8 cellular contexts compared by ENCODE assay signal in genomic region chr2:149017116-149017985, GRCh38. TPM values are rescaled to one million over a fixed set of nuclear protein-coding genes. Genes with fewer than 3 reads are reported as not detected.
DNase-seq lines count a peak whose midpoint lies in the region; ATAC-seq lines count a peak whose summit lies in the region.

No MANE protein-coding gene starts in this region.

- no peak overlapping the region for H2BK5ac ChIP-seq in mesendoderm (ENCODE audit: low read length)

- in situ Hi-C loops in G401 (cut with HindIII; ENCODE audit: low sequenced_read_pairs): no loop called here

- no peaks in the 10 kb centered on the region for H3K9me3 Mint-ChIP-seq in activated CD8-positive, alpha-beta T cell treated with anti-CD3 and anti-CD28 coated beads, Interleukin-2, amount 10 ng/mL, durations not matched to agents 7 days and 5 days (ENCODE audit: insufficient read depth)

- H3K56ac ChIP-seq in mesendoderm (ENCODE audit: low read length): peak overlapping the region; percentile 57

- CTCF ChIA-PET in activated CD8-positive, alpha-beta T cell treated with anti-CD3 and anti-CD28 coated beads, Interleukin-2, amount 10 ng/mL, durations not matched to agents 7 days and 5 days (lab: Charles Lee): interaction anchor here (0.6 to 2.7 kb wide), 49 partner anchors 8 to 1219 kb away, joined by 3 to 33 read pairs (median 4); partner anchors contain the start of gene LYPD6B

- no peaks in the 10 kb centered on the region for H3K36me3 Mint-ChIP-seq in activated CD8-positive, alpha-beta T cell treated with anti-CD3 and anti-CD28 coated beads, Interleukin-2, amount 10 ng/mL, durations not matched to agents 7 days and 5 days (ENCODE audit: low read depth)

- peaks cover 4% of the 10 kb centered on the region for H3K36me3 ChIP-seq in effector memory CD4-positive, alpha-beta T cell (ENCODE audit: control insufficient read depth, insufficient read depth, low read length)
- H3K36me3 ChIP-seq in mesendoderm (ENCODE audit: control insufficient read depth, insufficient read depth, low read length): no peaks in the 10 kb centered on the region

- H3K4ac ChIP-seq in mesendoderm (ENCODE audit: low read depth, low read length): no peak overlapping the region

- ATAC-seq in activated CD8-positive, alpha-beta T cell treated with anti-CD3 and anti-CD28 coated beads, Interleukin-2, amount 10 ng/mL, durations not matched to agents 7 days and 5 days: peak; percentile 81
- no peak for ATAC-seq in GM18520 (IDR thresholded peaks at IDR 0.05; ENCODE audit: unreplicated experiment)

- no peaks in the 10 kb centered on the region for H3K79me1 ChIP-seq in mesendoderm (ENCODE audit: low read length)

- H3K27me3 Mint-ChIP-seq in activated CD8-positive, alpha-beta T cell treated with anti-CD3 and anti-CD28 coated beads, Interleukin-2, amount 10 ng/mL, durations not matched to agents 7 days and 5 days (ENCODE audit: low read depth): no peaks in the 10 kb centered on the region

- no peaks in the 10 kb centered on the region for H3K4me1 Mint-ChIP-seq in activated CD8-positive, alpha-beta T cell treated with anti-CD3 and anti-CD28 coated beads, Interleukin-2, amount 10 ng/mL, durations not matched to agents 7 days and 5 days (ENCODE audit: low read depth)

- H3K27ac Mint-ChIP-seq in activated CD8-positive, alpha-beta T cell treated with anti-CD3 and anti-CD28 coated beads, Interleukin-2, amount 10 ng/mL, durations not matched to agents 7 days and 5 days: no peak overlapping the region

- H3K4me1 ChIP-seq in effector memory CD4-positive, alpha-beta T cell (ENCODE audit: control insufficient read depth, insufficient read depth, low read length, poor library complexity, severe bottlenecking): no peaks in the 10 kb centered on the region
- peaks cover 7% of the 10 kb centered on the region for H3K4me1 ChIP-seq in mesendoderm (ENCODE audit: control insufficient read depth, low read depth, low read length)

- no peak overlapping the region for H3K27ac ChIP-seq in effector memory CD4-positive, alpha-beta T cell (ENCODE audit: insufficient read depth, low read length, poor library complexity, severe bottlenecking)
- no peak overlapping the region for H3K27ac ChIP-seq in mesendoderm (ENCODE audit: low read depth, low read length)

- POLR2A ChIA-PET in activated CD8-positive, alpha-beta T cell treated with anti-CD3 and anti-CD28 coated beads, Interleukin-2, amount 10 ng/mL, durations not matched to agents 7 days and 5 days (lab: Charles Lee): interaction anchor here (0.6 to 1.2 kb wide), 2 partner anchors 275 to 544 kb away, joined by 3 read pairs; no protein-coding TSS in a partner anchor

- peak; percentile 85 for DNase-seq in G401 (ENCODE audit: low spot score)
- DNase-seq in HPDE6-E6E7 (ENCODE audit: extremely low spot score): peak; percentile 58
- peak; percentile 13 for DNase-seq in NCI-H82 treated with DMSO at 0.1 percent for 48 hours (lab: John Stamatoyannopoulos, UW; ENCODE audit: unreplicated experiment)
- peak; percentile 85 for DNase-seq in activated CD8-positive, alpha-beta T cell treated with anti-CD3 and anti-CD28 coated beads, Interleukin-2, amount 10 ng/mL, durations not matched to agents 7 days and 5 days
- peak; percentile 31 to 63 (median 36) for DNase-seq in effector memory CD4-positive, alpha-beta T cell
- DNase-seq in mesendoderm: peak; percentile 82
- peak; percentile 45 to 48 for DNase-seq in stimulated activated CD8-positive, alpha-beta memory T cell treated with anti-CD3 and anti-CD28 coated beads, Interleukin-15, amount 100 ng/mL, for 48 hours (ENCODE audit: low read depth in 2 of 2)

- peak overlapping the region; percentile 14 for H3K9ac ChIP-seq in mesendoderm (ENCODE audit: low read length)

- H2BK120ac ChIP-seq in mesendoderm (ENCODE audit: low read depth, low read length): no peak overlapping the region

- H3K4me2 ChIP-seq in mesendoderm (ENCODE audit: low read length): no peak overlapping the region

- no peaks in the 10 kb centered on the region for H3K27me3 ChIP-seq in effector memory CD4-positive, alpha-beta T cell (replicated peaks; ENCODE audit: control insufficient read depth, insufficient read depth, low read length, poor library complexity, severe bottlenecking)
- no peaks in the 10 kb centered on the region for H3K27me3 ChIP-seq in mesendoderm (ENCODE audit: insufficient read depth, low read length, poor library complexity)

- H4K5ac ChIP-seq in mesendoderm (ENCODE audit: low read length): no peak overlapping the region

- no peak overlapping the region for H3K23ac ChIP-seq in mesendoderm (ENCODE audit: low read length)

- no peaks in the 10 kb centered on the region for H3K79me2 ChIP-seq in mesendoderm (ENCODE audit: control insufficient read depth, insufficient read depth, low read length)

- no peaks in the 10 kb centered on the region for H3K9me3 ChIP-seq in effector memory CD4-positive, alpha-beta T cell (ENCODE audit: control insufficient read depth, low read length)

- H3K4me3 ChIP-seq in effector memory CD4-positive, alpha-beta T cell (ENCODE audit: insufficient read depth, low read depth, low read length, poor library complexity, severe bottlenecking): no peak overlapping the region
- no peak overlapping the region for H3K4me3 ChIP-seq in mesendoderm (ENCODE audit: low read length)

- no peak overlapping the region for H3K4me3 Mint-ChIP-seq in activated CD8-positive, alpha-beta T cell treated with anti-CD3 and anti-CD28 coated beads, Interleukin-2, amount 10 ng/mL, durations not matched to agents 7 days and 5 days

- no peak overlapping the region for H3K18ac ChIP-seq in mesendoderm (ENCODE audit: low read length)

- peak overlapping the region; percentile 85 for H2AK5ac ChIP-seq in mesendoderm (ENCODE audit: low read length)

- 100% methylated on average over 1 of the region's 14 CpGs for WGBS in mesendoderm (ENCODE audit: extremely low coverage, insufficient coverage, low lambda C conversion rate)

- H4K8ac ChIP-seq in mesendoderm (ENCODE audit: low read depth, low read length): no peak overlapping the region

- no peak overlapping the region for H2BK15ac ChIP-seq in mesendoderm (replicated peaks; ENCODE audit: low read depth)

RNA-seq across cellular contexts. Expression of gene LYPD6B, which starts 21.1 kb away (rescaled TPM):
- total RNA-seq in G401 (2014; rRNA removed; shearing (Covaris generic)): 21.3 and 28.7 TPM in 2 replicates
- not detected for total RNA-seq in activated CD8-positive, alpha-beta T cell treated with anti-CD3 and anti-CD28 coated beads, Interleukin-2, amount 10 ng/mL, durations not matched to agents 7 days and 5 days
- 1.8 TPM for polyA plus RNA-seq in mesendoderm (2013, experiment 1 of 2)
- 2.2 TPM for polyA plus RNA-seq in mesendoderm (2013, experiment 2 of 2)

Comparison
In these comparisons a context has a peak if more than half of its experiments do, and no peak if none do; other contexts are left out.
1. DNase-seq: peak in every context shown above with its lines; median percentile 85 in G401; 85 in activated CD8-positive, alpha-beta T cell treated with anti-CD3 and anti-CD28 coated beads, Interleukin-2, amount 10 ng/mL, durations not matched to agents 7 days and 5 days; 82 in mesendoderm; 58 in HPDE6-E6E7; 46 in stimulated activated CD8-positive, alpha-beta memory T cell treated with anti-CD3 and anti-CD28 coated beads, Interleukin-15, amount 100 ng/mL, for 48 hours; 36 in effector memory CD4-positive, alpha-beta T cell; 13 in NCI-H82 treated with DMSO at 0.1 percent for 48 hours.
2. RNA of gene LYPD6B, which starts 21.1 kb away (total RNA-seq): 21.3 to 28.7 TPM in G401; not detected in activated CD8-positive, alpha-beta T cell treated with anti-CD3 and anti-CD28 coated beads, Interleukin-2, amount 10 ng/mL, durations not matched to agents 7 days and 5 days; every median in the first group is over 10 times any median in the second.